19 cellular contexts compared by ENCODE assay signal in the genomic region with DNA sequence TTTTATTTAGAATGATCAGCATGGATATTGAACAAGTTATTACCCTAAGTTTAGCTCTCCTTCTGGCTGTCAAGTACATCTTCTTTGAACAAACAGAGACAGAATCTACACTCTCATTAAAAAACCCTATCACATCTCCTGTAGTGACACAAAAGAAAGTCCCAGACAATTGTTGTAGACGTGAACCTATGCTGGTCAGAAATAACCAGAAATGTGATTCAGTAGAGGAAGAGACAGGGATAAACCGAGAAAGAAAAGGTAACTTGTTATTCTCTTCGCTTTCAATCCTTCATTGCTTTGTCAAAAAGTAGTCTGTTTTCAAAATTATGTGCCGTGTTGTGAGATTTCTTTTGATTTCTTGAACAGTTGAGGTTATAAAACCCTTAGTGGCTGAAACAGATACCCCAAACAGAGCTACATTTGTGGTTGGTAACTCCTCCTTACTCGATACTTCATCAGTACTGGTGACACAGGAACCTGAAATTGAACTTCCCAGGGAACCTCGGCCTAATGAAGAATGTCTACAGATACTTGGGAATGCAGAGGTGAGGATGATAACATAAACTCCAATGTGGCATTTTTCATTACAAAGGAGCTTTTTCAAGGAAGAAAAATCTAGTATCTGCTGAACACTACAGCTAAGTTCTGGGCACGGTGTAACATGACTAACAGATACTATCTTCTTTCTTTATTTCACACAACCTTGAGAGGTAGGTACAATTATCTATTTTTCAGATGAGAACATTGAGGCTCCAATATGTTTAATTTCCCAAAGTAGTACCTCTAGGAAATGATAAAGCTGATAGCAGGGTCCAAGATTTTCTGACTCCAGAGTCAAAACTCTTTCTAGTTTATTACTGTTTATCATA. TPM values are rescaled to one million over a fixed set of nuclear protein-coding genes. Genes with fewer than 3 reads are reported as not detected.
DNase-seq lines count a peak whose midpoint lies in the region; ATAC-seq lines count a peak whose summit lies in the region.
"Had no signal": no experiment of that assay in that cellular context is flagged by ENCODE, and none has a peak within 500 bp of the region (broad histone marks: within the 10 kb centered on the region; RNA-seq: fewer than 3 reads in every experiment).

No MANE protein-coding gene starts in this region.

- H3K4me1 Mint-ChIP-seq in activated T-cell treated with anti-CD3 and anti-CD28 coated beads, Interleukin-2, amount 50 U/mL, for 4 hours (ENCODE audit: low read depth), result peaks cover 3% of the 10 kb centered on the region
- peaks cover 32% of the 10 kb centered on the region for H3K4me1 Mint-ChIP-seq in activated T-helper 1 cell treated with anti-CD3 and anti-CD28 coated beads, Interleukin-12 subunit alpha, Interleukin-12 subunit beta, Interleukin-2, Interleukin-4 antibody, amounts not matched to agents 30 ng/mL and 10 ng/mL and 1 ng/mL, durations not matched to agents 14 hours and 24 hours and 36 hours (ENCODE audit: low read depth)
- H3K4me1 Mint-ChIP-seq in stimulated activated effector memory CD8-positive, alpha-beta T cell treated with anti-CD3 and anti-CD28 coated beads, Interleukin-12 subunit alpha, Interleukin-12 subunit beta, amount 100 ng/mL, for 72 hours, result peaks cover 14% of the 10 kb centered on the region
- H3K4me1 Mint-ChIP-seq: endodermal cell, GM23338 had no signal

- H3K27me3 Mint-ChIP-seq in activated T-cell treated with anti-CD3 and anti-CD28 coated beads, Interleukin-2, amount 50 U/mL, for 4 hours (ENCODE audit: low read depth), result no peaks in the 10 kb centered on the region
- no peaks in the 10 kb centered on the region for H3K27me3 Mint-ChIP-seq in activated T-helper 1 cell treated with anti-CD3 and anti-CD28 coated beads, Interleukin-12 subunit alpha, Interleukin-12 subunit beta, Interleukin-2, Interleukin-4 antibody, amounts not matched to agents 30 ng/mL and 10 ng/mL and 1 ng/mL, durations not matched to agents 14 hours and 24 hours and 36 hours (ENCODE audit: insufficient read depth)
- H3K27me3 Mint-ChIP-seq: naive thymus-derived CD8-positive, alpha-beta T cell had no signal

- intact Hi-C loops in activated T-helper 1 cell treated with anti-CD3 and anti-CD28 coated beads, Interleukin-12 subunit alpha, Interleukin-12 subunit beta, Interleukin-2, Interleukin-4 antibody, amounts not matched to agents 30 ng/mL and 10 ng/mL and 1 ng/mL, durations not matched to agents 14 hours and 24 hours and 36 hours (cut with micrococcal nuclease), result loop anchor here (1.0 to 5.0 kb wide), 6 partner anchors 15 to 331 kb away; partner anchors contain the start of genes ANKRD31, CERT1 and POLK

- no peak for DNase-seq in activated T-cell treated with anti-CD3 and anti-CD28 coated beads, Interleukin-2, amount 50 U/mL, for 4 hours
- no peak for DNase-seq in activated T-cell treated with anti-CD3 and anti-CD28 coated beads, Interleukin-2, amount 50 U/mL, for 48 hours
- DNase-seq in activated T-helper 1 cell treated with anti-CD3 and anti-CD28 coated beads, Interleukin-12 subunit alpha, Interleukin-12 subunit beta, Interleukin-2, Interleukin-4 antibody, amounts not matched to agents 30 ng/mL and 10 ng/mL and 1 ng/mL, durations not matched to agents 14 hours and 24 hours and 36 hours (ENCODE audit: low spot score), result no peak
- DNase-seq in stimulated activated effector memory CD8-positive, alpha-beta T cell treated with anti-CD3 and anti-CD28 coated beads, Interleukin-12 subunit alpha, Interleukin-12 subunit beta, amount 100 ng/mL, for 72 hours (ENCODE audit: low spot score in 2 of 2), result no peak
- no peak for DNase-seq in stimulated activated CD4-positive, alpha-beta T cell treated with anti-CD3 and anti-CD28 coated beads, Interleukin-15, amount 100 ng/mL, for 24 hours
- DNase-seq in amniotic stem cell (lab: John Stamatoyannopoulos, UW) (no peak), NCI-H1092 treated with DMSO at 0.1 percent for 48 hours (lab: John Stamatoyannopoulos, UW) (no peak)
- DNase-seq: ACHN; brain microvascular endothelial cell; C1 segment of cervical spinal cord; endodermal cell; GDM1; left cardiac atrium; naive thymus-derived CD8-positive, alpha-beta T cell; NCI-H1930; NCI-H226; testis had no signal

- ATAC-seq in activated T-cell treated with anti-CD3 and anti-CD28 coated beads, Interleukin-2, amount 50 U/mL, for 4 hours, result peak; percentile 80 to 84
- peak; percentile 87 for ATAC-seq in HG02870 (IDR thresholded peaks at IDR 0.05; ENCODE audit: unreplicated experiment)
- ATAC-seq in stimulated activated effector memory CD8-positive, alpha-beta T cell treated with anti-CD3 and anti-CD28 coated beads, Interleukin-12 subunit alpha, Interleukin-12 subunit beta, amount 100 ng/mL, for 72 hours, result peak; percentile 96
- ATAC-seq: GM23338; left cardiac atrium; naive thymus-derived CD8-positive, alpha-beta T cell had no signal

- no peak overlapping the region for H3K4me3 Mint-ChIP-seq in activated T-cell treated with anti-CD3 and anti-CD28 coated beads, Interleukin-2, amount 50 U/mL, for 4 hours
- H3K4me3 Mint-ChIP-seq in activated T-helper 1 cell treated with anti-CD3 and anti-CD28 coated beads, Interleukin-12 subunit alpha, Interleukin-12 subunit beta, Interleukin-2, Interleukin-4 antibody, amounts not matched to agents 30 ng/mL and 10 ng/mL and 1 ng/mL, durations not matched to agents 14 hours and 24 hours and 36 hours, result no peak overlapping the region
- H3K4me3 Mint-ChIP-seq in stimulated activated effector memory CD8-positive, alpha-beta T cell treated with anti-CD3 and anti-CD28 coated beads, Interleukin-12 subunit alpha, Interleukin-12 subunit beta, amount 100 ng/mL, for 72 hours, result no peak overlapping the region
- H3K4me3 Mint-ChIP-seq: endodermal cell; GM23338; naive thymus-derived CD8-positive, alpha-beta T cell had no signal

- no peaks in the 10 kb centered on the region for H3K9me3 Mint-ChIP-seq in activated T-cell treated with anti-CD3 and anti-CD28 coated beads, Interleukin-2, amount 50 U/mL, for 4 hours
- H3K9me3 Mint-ChIP-seq in activated T-helper 1 cell treated with anti-CD3 and anti-CD28 coated beads, Interleukin-12 subunit alpha, Interleukin-12 subunit beta, Interleukin-2, Interleukin-4 antibody, amounts not matched to agents 30 ng/mL and 10 ng/mL and 1 ng/mL, durations not matched to agents 14 hours and 24 hours and 36 hours, result no peaks in the 10 kb centered on the region
- no peaks in the 10 kb centered on the region for H3K9me3 Mint-ChIP-seq in stimulated activated effector memory CD8-positive, alpha-beta T cell treated with anti-CD3 and anti-CD28 coated beads, Interleukin-12 subunit alpha, Interleukin-12 subunit beta, amount 100 ng/mL, for 72 hours
- H3K9me3 Mint-ChIP-seq: endodermal cell; GM23338; naive thymus-derived CD8-positive, alpha-beta T cell had no signal

- peak overlapping the region; percentile 72 for H3K27ac Mint-ChIP-seq in activated T-helper 1 cell treated with anti-CD3 and anti-CD28 coated beads, Interleukin-12 subunit alpha, Interleukin-12 subunit beta, Interleukin-2, Interleukin-4 antibody, amounts not matched to agents 30 ng/mL and 10 ng/mL and 1 ng/mL, durations not matched to agents 14 hours and 24 hours and 36 hours
- H3K27ac Mint-ChIP-seq in stimulated activated effector memory CD8-positive, alpha-beta T cell treated with anti-CD3 and anti-CD28 coated beads, Interleukin-12 subunit alpha, Interleukin-12 subunit beta, amount 100 ng/mL, for 72 hours, result peak overlapping the region; percentile 7
- H3K27ac Mint-ChIP-seq: endodermal cell, GM23338 had no signal

- peaks cover 45% of the 10 kb centered on the region for H3K36me3 Mint-ChIP-seq in activated T-cell treated with anti-CD3 and anti-CD28 coated beads, Interleukin-2, amount 50 U/mL, for 4 hours (ENCODE audit: insufficient read depth)
- peaks cover 63% of the 10 kb centered on the region for H3K36me3 Mint-ChIP-seq in activated T-helper 1 cell treated with anti-CD3 and anti-CD28 coated beads, Interleukin-12 subunit alpha, Interleukin-12 subunit beta, Interleukin-2, Interleukin-4 antibody, amounts not matched to agents 30 ng/mL and 10 ng/mL and 1 ng/mL, durations not matched to agents 14 hours and 24 hours and 36 hours (ENCODE audit: low read depth)
- H3K36me3 Mint-ChIP-seq in stimulated activated effector memory CD8-positive, alpha-beta T cell treated with anti-CD3 and anti-CD28 coated beads, Interleukin-12 subunit alpha, Interleukin-12 subunit beta, amount 100 ng/mL, for 72 hours, result peaks cover 100% of the 10 kb centered on the region

RNA-seq across cellular contexts. Expression of gene HMGCR, which starts 14.3 kb away (rescaled TPM):
- total RNA-seq in activated T-cell treated with anti-CD3 and anti-CD28 coated beads, Interleukin-2, amount 50 U/mL, for 4 hours, result 10 to 100 TPM; 43.8 to 55.5 (median 51.1) TPM
- total RNA-seq in activated T-helper 1 cell treated with anti-CD3 and anti-CD28 coated beads, Interleukin-12 subunit alpha, Interleukin-12 subunit beta, Interleukin-2, Interleukin-4 antibody, amounts not matched to agents 30 ng/mL and 10 ng/mL and 1 ng/mL, durations not matched to agents 14 hours and 24 hours and 36 hours, result 95.7 and 113 TPM in 2 replicates
